Comparison of ENCODE assay signal across 18 cellular contexts in the genomic region with DNA sequence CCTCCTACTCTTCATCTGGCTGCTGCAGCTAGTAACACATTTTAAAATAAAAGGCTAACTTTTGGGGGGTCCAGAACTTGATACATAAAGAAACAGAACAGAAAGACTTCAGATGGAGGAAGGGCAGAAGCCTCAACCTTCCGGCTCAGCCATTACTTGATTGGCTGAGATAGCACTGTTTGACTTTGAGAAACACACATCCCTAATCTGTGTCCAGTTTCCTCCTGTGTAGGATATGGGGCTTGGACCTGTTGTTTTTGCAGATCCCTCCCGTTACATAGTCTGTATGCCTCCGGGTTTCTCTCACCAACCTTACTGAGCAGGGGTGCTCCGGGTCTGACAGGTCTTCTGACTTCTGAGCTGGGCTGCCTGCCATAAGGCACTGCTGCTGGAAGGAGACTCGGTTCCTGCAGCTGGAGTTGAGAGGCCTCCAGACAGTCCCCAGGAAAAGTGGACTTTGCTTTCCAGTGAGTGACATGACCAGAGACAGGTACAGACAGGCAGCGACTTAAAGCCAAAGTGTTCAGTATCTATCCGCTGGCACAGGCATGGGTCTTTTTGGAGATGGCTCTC.
"Had no signal": no experiment of that assay in that cellular context is flagged by ENCODE, and none has a peak within 500 bp of the region (broad histone marks: within the 10 kb centered on the region; RNA-seq: fewer than 3 reads in every experiment).

No MANE protein-coding gene starts in this region.

- H3K27me3 ChIP-seq: esophagus muscularis mucosa, gastrocnemius medialis, heart right ventricle, right atrium auricular region, spleen, tibial artery, upper lobe of left lung had no signal

- H3K4me1 ChIP-seq: esophagus muscularis mucosa, gastrocnemius medialis, heart right ventricle, right atrium auricular region, spleen, tibial artery, upper lobe of left lung had no signal

- H3K36me3 ChIP-seq: right atrium auricular region, spleen, upper lobe of left lung had no signal

- DNase-seq: effector memory CD8-positive, alpha-beta T cell; gastrocnemius medialis; heart right ventricle; islet precursor cell; left ventricle myocardium superior; mesendoderm; naive thymus-derived CD8-positive, alpha-beta T cell; spleen; stimulated activated CD4-positive, alpha-beta T cell treated with anti-CD3 and anti-CD28 coated beads, Interleukin-15, amount 100 ng/mL, for 24 hours; stimulated activated CD4-positive, alpha-beta T cell treated with anti-CD3 and anti-CD28 coated beads, Interleukin-1b, Interleukin-23, amount 100 ng/mL, for 48 hours; stimulated activated CD4-positive, alpha-beta T cell treated with anti-CD3 and anti-CD28 coated beads, Interleukin-4, amount 100 ng/mL, for 24 hours; tibial artery; upper lobe of left lung had no signal

- H3K9me3 ChIP-seq: esophagus muscularis mucosa, gastrocnemius medialis, heart right ventricle, right atrium auricular region, spleen, tibial artery, upper lobe of left lung had no signal

- ATAC-seq: effector memory CD8-positive, alpha-beta T cell; gastrocnemius medialis; heart right ventricle; left ventricle myocardium superior; naive thymus-derived CD8-positive, alpha-beta T cell; stimulated activated memory B cell treated with anti-CD40 and anti-IgM and Interleukin-4, amounts not matched to agents 10 μg/mL and 1 μg/mL and 100 μg/mL, for 72 hours had no signal

- H3K4me3 ChIP-seq: esophagus muscularis mucosa, gastrocnemius medialis, heart right ventricle, lung, right atrium auricular region, spleen, tibial artery, upper lobe of left lung had no signal

- H3K27ac ChIP-seq: epithelial cell of prostate, esophagus muscularis mucosa, gastrocnemius medialis, heart right ventricle, right atrium auricular region, spleen, tibial artery, upper lobe of left lung had no signal
